ENCODE assay signal across 8 cellular contexts in genomic region chr2:71331581-71332412, GRCh38. TPM values are rescaled to one million over a fixed set of nuclear protein-coding genes. Genes with fewer than 3 reads are reported as not detected.
A peak's percentile ranks its signal among the peaks of the same experiment; 100 is the strongest.
DNase-seq lines count a peak whose midpoint lies in the region; ATAC-seq and FAIRE-seq lines count a peak whose summit lies in the region.

A gene with protein sequence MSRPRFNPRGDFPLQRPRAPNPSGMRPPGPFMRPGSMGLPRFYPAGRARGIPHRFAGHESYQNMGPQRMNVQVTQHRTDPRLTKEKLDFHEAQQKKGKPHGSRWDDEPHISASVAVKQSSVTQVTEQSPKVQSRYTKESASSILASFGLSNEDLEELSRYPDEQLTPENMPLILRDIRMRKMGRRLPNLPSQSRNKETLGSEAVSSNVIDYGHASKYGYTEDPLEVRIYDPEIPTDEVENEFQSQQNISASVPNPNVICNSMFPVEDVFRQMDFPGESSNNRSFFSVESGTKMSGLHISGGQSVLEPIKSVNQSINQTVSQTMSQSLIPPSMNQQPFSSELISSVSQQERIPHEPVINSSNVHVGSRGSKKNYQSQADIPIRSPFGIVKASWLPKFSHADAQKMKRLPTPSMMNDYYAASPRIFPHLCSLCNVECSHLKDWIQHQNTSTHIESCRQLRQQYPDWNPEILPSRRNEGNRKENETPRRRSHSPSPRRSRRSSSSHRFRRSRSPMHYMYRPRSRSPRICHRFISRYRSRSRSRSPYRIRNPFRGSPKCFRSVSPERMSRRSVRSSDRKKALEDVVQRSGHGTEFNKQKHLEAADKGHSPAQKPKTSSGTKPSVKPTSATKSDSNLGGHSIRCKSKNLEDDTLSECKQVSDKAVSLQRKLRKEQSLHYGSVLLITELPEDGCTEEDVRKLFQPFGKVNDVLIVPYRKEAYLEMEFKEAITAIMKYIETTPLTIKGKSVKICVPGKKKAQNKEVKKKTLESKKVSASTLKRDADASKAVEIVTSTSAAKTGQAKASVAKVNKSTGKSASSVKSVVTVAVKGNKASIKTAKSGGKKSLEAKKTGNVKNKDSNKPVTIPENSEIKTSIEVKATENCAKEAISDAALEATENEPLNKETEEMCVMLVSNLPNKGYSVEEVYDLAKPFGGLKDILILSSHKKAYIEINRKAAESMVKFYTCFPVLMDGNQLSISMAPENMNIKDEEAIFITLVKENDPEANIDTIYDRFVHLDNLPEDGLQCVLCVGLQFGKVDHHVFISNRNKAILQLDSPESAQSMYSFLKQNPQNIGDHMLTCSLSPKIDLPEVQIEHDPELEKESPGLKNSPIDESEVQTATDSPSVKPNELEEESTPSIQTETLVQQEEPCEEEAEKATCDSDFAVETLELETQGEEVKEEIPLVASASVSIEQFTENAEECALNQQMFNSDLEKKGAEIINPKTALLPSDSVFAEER (N-terminal part only) (plus strand): TSS chr2:71331782. CDS start chr2:71348955, 17,173 bp downstream.

- peak within 1 kb of the TSS; percentile 98 for H3K9ac ChIP-seq in BLaER1

- H4K20me1 ChIP-seq in BLaER1: peaks cover 48% of the 10 kb centered on the region

- H3K4me1 ChIP-seq in BLaER1: peaks cover 19% of the 10 kb centered on the region

- no peaks in the 10 kb centered on the region for H3K9me3 ChIP-seq in BLaER1

- peak within 1 kb of the TSS; percentile 100 for H3K27ac Mint-ChIP-seq in activated CD4-positive, alpha-beta T cell treated with anti-CD3 and anti-CD28 coated beads, Interleukin-2, amount 10 ng/mL, durations not matched to agents 24 days and 14 days

- peaks cover 24% of the 10 kb centered on the region for H3K36me3 Mint-ChIP-seq in activated CD4-positive, alpha-beta T cell treated with anti-CD3 and anti-CD28 coated beads, Interleukin-2, amount 10 ng/mL, durations not matched to agents 24 days and 14 days (ENCODE audit: low read depth)

- H3K27me3 Mint-ChIP-seq in activated CD4-positive, alpha-beta T cell treated with anti-CD3 and anti-CD28 coated beads, Interleukin-2, amount 10 ng/mL, durations not matched to agents 24 days and 14 days: peaks cover 12% of the 10 kb centered on the region

- FAIRE-seq in GM19239 (lab: Jason Lieb, UNC): peak; percentile 86

- DNase-seq in GM19239 (ENCODE audit: insufficient read length, low spot score) (peak; percentile 84), NCI-H526 (lab: John Stamatoyannopoulos, UW) (peak; percentile 84 to 96), cortex of kidney (lab: John Stamatoyannopoulos, UW) (peak; percentile 56), left lobe of liver (ENCODE audit: low spot score) (peak; percentile 94)
- peak; percentile 98 for DNase-seq in activated CD4-positive, alpha-beta T cell treated with anti-CD3 and anti-CD28 coated beads, Interleukin-2, amount 10 ng/mL, durations not matched to agents 24 days and 14 days
- DNase-seq in stimulated activated CD4-positive, alpha-beta T cell treated with anti-CD3 and anti-CD28 coated beads, Interleukin-2, amount 100 ng/mL, for 4 hours (ENCODE audit: low read depth): peak; percentile 92

- no peaks in the 10 kb centered on the region for H3K9me3 Mint-ChIP-seq in activated CD4-positive, alpha-beta T cell treated with anti-CD3 and anti-CD28 coated beads, Interleukin-2, amount 10 ng/mL, durations not matched to agents 24 days and 14 days

- H3K27ac ChIP-seq in BLaER1: peak within 1 kb of the TSS; percentile 96

- H3K4me2 ChIP-seq in BLaER1: peak within 1 kb of the TSS; percentile 83

- H3K4me3 Mint-ChIP-seq in activated CD4-positive, alpha-beta T cell treated with anti-CD3 and anti-CD28 coated beads, Interleukin-2, amount 10 ng/mL, durations not matched to agents 24 days and 14 days: peak within 1 kb of the TSS; percentile 94

- H3K36me3 ChIP-seq in BLaER1: peaks cover 22% of the 10 kb centered on the region

- H3K4me1 Mint-ChIP-seq in activated CD4-positive, alpha-beta T cell treated with anti-CD3 and anti-CD28 coated beads, Interleukin-2, amount 10 ng/mL, durations not matched to agents 24 days and 14 days: peaks cover 20% of the 10 kb centered on the region

- no peaks in the 10 kb centered on the region for H3K27me3 ChIP-seq in BLaER1

- ATAC-seq in HG03457 (IDR thresholded peaks at IDR 0.05; ENCODE audit: unreplicated experiment): peak; percentile 89
- ATAC-seq in left lobe of liver: peak; percentile 96

- intact Hi-C loops in activated CD4-positive, alpha-beta T cell treated with anti-CD3 and anti-CD28 coated beads, Interleukin-2, amount 10 ng/mL, durations not matched to agents 24 days and 14 days (cut with micrococcal nuclease): loop anchor here (1.0 to 2.0 kb wide), 4 partner anchors 21 to 263 kb away; partner anchors contain the start of genes MCEE, MPHOSPH10, NAGK and PAIP2B

- H3K4me3 ChIP-seq in BLaER1: peak within 1 kb of the TSS; percentile 97

RNA-seq across cellular contexts. Expression of the gene that starts here (rescaled TPM):
- total RNA-seq in activated CD4-positive, alpha-beta T cell treated with anti-CD3 and anti-CD28 coated beads, Interleukin-2, amount 10 ng/mL, durations not matched to agents 24 days and 14 days: 90.2 and 91.5 TPM in 2 replicates
- total RNA-seq in left lobe of liver: 61.9 TPM

Comparison
In these comparisons a context has a peak if more than half of its experiments do, and no peak if none do; other contexts are left out.
1. Peak in every context shown above with its lines: DNase-seq, ATAC-seq, H3K4me3 ChIP-seq and H3K27ac ChIP-seq.